16 cellular contexts compared by ENCODE assay signal in the genomic region with DNA sequence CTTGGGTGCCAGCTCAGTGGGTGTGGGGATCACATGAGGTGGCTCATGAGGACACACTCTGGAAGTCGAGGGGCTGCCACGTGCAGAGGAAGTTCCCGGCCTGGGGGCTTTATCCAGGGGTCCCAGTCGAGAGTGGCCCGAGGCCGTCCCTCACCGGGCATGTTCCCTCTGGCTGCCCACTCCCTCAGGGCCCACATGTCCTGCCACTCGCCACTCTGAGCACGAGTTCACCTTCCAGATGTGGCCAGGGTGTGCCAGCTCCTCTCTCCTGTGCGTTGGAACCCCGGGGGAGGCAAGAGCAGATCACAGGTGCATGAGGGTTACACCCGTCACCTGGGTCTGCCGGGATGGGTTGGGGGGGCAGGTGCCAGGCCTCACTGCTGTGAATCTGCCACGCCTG. TPM values are rescaled to one million over a fixed set of nuclear protein-coding genes. Genes with fewer than 3 reads are reported as not detected.
A peak's percentile ranks its signal among the peaks of the same experiment; 100 is the strongest.
DNase-seq lines count a peak whose midpoint lies in the region; ATAC-seq and TF ChIP-seq lines count a peak whose summit lies in the region.
"Had no signal": no experiment of that assay in that cellular context is flagged by ENCODE, and none has a peak within 500 bp of the region (broad histone marks: within the 10 kb centered on the region; RNA-seq: fewer than 3 reads in every experiment).

No MANE protein-coding gene starts in this region.

- H2AFZ ChIP-seq in osteoblast (ENCODE audit: low read length), result no peak overlapping the region
- H2AFZ ChIP-seq: GM23338 had no signal

- no peaks in the 10 kb centered on the region for H3K4me1 ChIP-seq in osteoblast (ENCODE audit: insufficient read depth, low read length)

- H3K9me3 ChIP-seq in osteoblast (ENCODE audit: low read depth, low read length), result no peaks in the 10 kb centered on the region

- H3K4me2 ChIP-seq in osteoblast (ENCODE audit: insufficient read depth, low read length), result no peak overlapping the region
- H3K4me2 ChIP-seq: GM23338 had no signal

- no peaks in the 10 kb centered on the region for H4K20me1 ChIP-seq in osteoblast (ENCODE audit: insufficient read depth, low read length)

- no peaks in the 10 kb centered on the region for H3K4me1 Mint-ChIP-seq in activated CD8-positive, alpha-beta memory T cell treated with anti-CD3 and anti-CD28 coated beads, Interleukin-2, amount 10 ng/mL, durations not matched to agents 7 days and 5 days
- H3K4me1 Mint-ChIP-seq in type B pancreatic cell (ENCODE audit: unreplicated experiment) (no peaks in the 10 kb centered on the region), T-cell (no peaks in the 10 kb centered on the region)
- H3K4me1 Mint-ChIP-seq: CD4-positive, alpha-beta memory T cell; H9 had no signal

- CTCF ChIA-PET in activated CD8-positive, alpha-beta memory T cell treated with anti-CD3 and anti-CD28 coated beads, Interleukin-2, amount 10 ng/mL, durations not matched to agents 7 days and 5 days (lab: Charles Lee), result no interaction called here
- CTCF ChIA-PET in T-cell (lab: Charles Lee), result no interaction called here

- DNase-seq in activated CD8-positive, alpha-beta memory T cell treated with anti-CD3 and anti-CD28 coated beads, Interleukin-2, amount 50 U/mL, for 4 hours, result peak; percentile 13
- DNase-seq in activated CD8-positive, alpha-beta memory T cell treated with anti-CD3 and anti-CD28 coated beads, Interleukin-2, amount 10 ng/mL, durations not matched to agents 7 days and 5 days, result no peak
- DNase-seq in osteoblast (ENCODE audit: insufficient read length, low spot score, missing footprints) (peak; percentile 62), type B pancreatic cell (ENCODE audit: extremely low spot score, unreplicated experiment) (peak; percentile 66), iPS-NIHi11 (ENCODE audit: low spot score) (no peak), T-cell (no peak)
- DNase-seq: C1 segment of cervical spinal cord, Calu3, COR-L47, DMS53, DMS79 treated with DMSO at 0.1 percent for 48 hours, GF-D8, H9 had no signal

- no peaks in the 10 kb centered on the region for H3K9me3 Mint-ChIP-seq in activated CD8-positive, alpha-beta memory T cell treated with anti-CD3 and anti-CD28 coated beads, Interleukin-2, amount 10 ng/mL, durations not matched to agents 7 days and 5 days (ENCODE audit: low read depth)
- H3K9me3 Mint-ChIP-seq in type B pancreatic cell (no peaks in the 10 kb centered on the region), T-cell (no peaks in the 10 kb centered on the region)
- H3K9me3 Mint-ChIP-seq: CD4-positive, alpha-beta memory T cell; GM23338; H9 had no signal

- H3K27me3 ChIP-seq in osteoblast (ENCODE audit: insufficient read depth, low read length), result no peaks in the 10 kb centered on the region

- no peak for ATAC-seq in activated CD8-positive, alpha-beta memory T cell treated with anti-CD3 and anti-CD28 coated beads, Interleukin-2, amount 10 ng/mL, durations not matched to agents 7 days and 5 days
- no peak for ATAC-seq in T-cell (replicated peaks in 1 of 4)
- ATAC-seq: GM23338, HCT116 had no signal

- no peaks in the 10 kb centered on the region for H3K79me2 ChIP-seq in osteoblast (ENCODE audit: insufficient read depth, low read length)

- POLR2A ChIA-PET in T-cell (lab: Charles Lee), result interaction anchor here in 1 of 2 donors (1.4 kb wide), 1 partner anchor 9 kb away, joined by 3 read pairs; no protein-coding TSS in a partner anchor

- H3K27me3 Mint-ChIP-seq in activated CD8-positive, alpha-beta memory T cell treated with anti-CD3 and anti-CD28 coated beads, Interleukin-2, amount 10 ng/mL, durations not matched to agents 7 days and 5 days, result no peaks in the 10 kb centered on the region
- H3K27me3 Mint-ChIP-seq in type B pancreatic cell (no peaks in the 10 kb centered on the region), T-cell (no peaks in the 10 kb centered on the region)
- H3K27me3 Mint-ChIP-seq: CD4-positive, alpha-beta memory T cell had no signal

- no peak overlapping the region for H3K4me3 Mint-ChIP-seq in activated CD8-positive, alpha-beta memory T cell treated with anti-CD3 and anti-CD28 coated beads, Interleukin-2, amount 10 ng/mL, durations not matched to agents 7 days and 5 days
- H3K4me3 Mint-ChIP-seq in type B pancreatic cell (no peak overlapping the region), T-cell (no peak overlapping the region)
- H3K4me3 Mint-ChIP-seq: CD4-positive, alpha-beta memory T cell; GM23338; H9 had no signal

- H3K36me3 ChIP-seq in osteoblast (ENCODE audit: insufficient read depth, low read length), result peaks cover 18% of the 10 kb centered on the region

- H3K27ac ChIP-seq in osteoblast (ENCODE audit: low read depth, low read length), result no peak overlapping the region

- H3K27ac Mint-ChIP-seq in activated CD8-positive, alpha-beta memory T cell treated with anti-CD3 and anti-CD28 coated beads, Interleukin-2, amount 10 ng/mL, durations not matched to agents 7 days and 5 days, result no peak overlapping the region
- H3K27ac Mint-ChIP-seq in type B pancreatic cell (no peak overlapping the region), T-cell (no peak overlapping the region)

- H3K36me3 Mint-ChIP-seq in activated CD8-positive, alpha-beta memory T cell treated with anti-CD3 and anti-CD28 coated beads, Interleukin-2, amount 10 ng/mL, durations not matched to agents 7 days and 5 days, result no peaks in the 10 kb centered on the region
- H3K36me3 Mint-ChIP-seq in type B pancreatic cell (no peaks in the 10 kb centered on the region), T-cell (peaks cover 13% of the 10 kb centered on the region)

- TF ChIP-seq CTCF in osteoblast (IDR thresholded peaks at IDR 0.05; ENCODE audit: extremely low read depth, low read depth, low read length) (no peak), type B pancreatic cell (conservative IDR thresholded peaks at IDR 0.05) (no peak)

- no peak overlapping the region for H3K4me3 ChIP-seq in osteoblast (ENCODE audit: insufficient read depth, low read length)
- H3K4me3 ChIP-seq: GM23338 had no signal

RNA-seq across cellular contexts. Expression of a gene that starts 14.6 kb away (rescaled TPM):
- 10 to 100 TPM; 20.0 to 26.9 TPM for total RNA-seq in activated CD8-positive, alpha-beta memory T cell treated with anti-CD3 and anti-CD28 coated beads, Interleukin-2, amount 10 ng/mL, durations not matched to agents 7 days and 5 days
- total RNA-seq in osteoblast (5.9 and 6.2 TPM in 2 replicates), type B pancreatic cell (ENCODE audit: low replicate concordance) (18.4 and 26.0 TPM in 2 replicates), T-cell (10 to 100 TPM; 11.4 to 14.6 (median 12.5) TPM)

RNA-seq across cellular contexts. Expression of a gene that starts 48.2 kb away (rescaled TPM):
- total RNA-seq in activated CD8-positive, alpha-beta memory T cell treated with anti-CD3 and anti-CD28 coated beads, Interleukin-2, amount 10 ng/mL, durations not matched to agents 7 days and 5 days, result 100 to 1,000 TPM; 256 to 261 TPM
- 12.7 and 14.1 TPM in 2 replicates for total RNA-seq in osteoblast
- total RNA-seq in type B pancreatic cell (ENCODE audit: low replicate concordance), result 1.7 and 1.8 TPM in 2 replicates
- 100 to 1,000 TPM; 246 to 313 (median 280) TPM for total RNA-seq in T-cell

Comparison
In these comparisons a context has a peak if more than half of its experiments do, and no peak if none do; other contexts are left out.
1. DNase-seq: peak in activated CD8-positive, alpha-beta memory T cell treated with anti-CD3 and anti-CD28 coated beads, Interleukin-2, amount 50 U/mL, for 4 hours (single experiment), osteoblast (single experiment) and type B pancreatic cell (single experiment); none in activated CD8-positive, alpha-beta memory T cell treated with anti-CD3 and anti-CD28 coated beads, Interleukin-2, amount 10 ng/mL, durations not matched to agents 7 days and 5 days (single experiment), iPS-NIHi11 (single experiment) and T-cell (0 of 34).
2. RNA of a gene that starts 48.2 kb away (total RNA-seq): 246 to 313 TPM in T-cell and 256 to 261 TPM in activated CD8-positive, alpha-beta memory T cell treated with anti-CD3 and anti-CD28 coated beads, Interleukin-2, amount 10 ng/mL, durations not matched to agents 7 days and 5 days; 12.7 to 14.1 TPM in osteoblast and 1.7 to 1.8 TPM in type B pancreatic cell; every median in the first group is over 10 times any median in the second.